ENCODE assay signal across 22 cellular contexts in the genomic region with DNA sequence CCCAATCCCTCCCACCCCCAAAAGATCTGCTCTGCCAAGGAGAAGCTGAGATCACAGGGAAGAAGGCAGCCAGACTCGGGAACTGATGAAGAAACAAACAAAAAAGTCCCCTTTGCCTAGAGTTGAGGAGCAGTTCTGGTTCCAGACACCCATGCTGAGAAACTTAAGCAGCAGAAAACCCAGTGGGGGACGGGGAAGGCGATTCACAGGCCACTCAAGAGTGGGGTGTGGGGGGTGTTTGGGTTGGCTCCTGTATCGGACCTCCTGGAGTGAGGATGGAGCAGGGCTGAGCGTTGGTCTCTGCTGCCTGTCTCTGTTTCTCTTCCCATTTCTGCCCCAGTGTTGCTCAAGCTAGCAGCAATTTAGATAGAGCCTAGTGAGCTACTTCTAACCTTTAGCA. TPM values are rescaled to one million over a fixed set of nuclear protein-coding genes. Genes with fewer than 3 reads are reported as not detected.
DNase-seq lines count a peak whose midpoint lies in the region; ATAC-seq, FAIRE-seq and TF ChIP-seq lines count a peak whose summit lies in the region.
"Had no signal": no experiment of that assay in that cellular context is flagged by ENCODE, and none has a peak within 500 bp of the region (broad histone marks: within the 10 kb centered on the region; RNA-seq: fewer than 3 reads in every experiment).

No MANE protein-coding gene starts in this region.

- H3K23ac ChIP-seq in IMR-90 (ENCODE audit: low read depth, low read length): no peak overlapping the region

- peak overlapping the region; percentile 3 for H3K27ac Mint-ChIP-seq in activated naive CD8-positive, alpha-beta T cell treated with anti-CD3 and anti-CD28 coated beads, Interleukin-2, amount 10 ng/mL, durations not matched to agents 7 days and 5 days
- H3K27ac Mint-ChIP-seq in activated naive CD8-positive, alpha-beta T cell treated with anti-CD3 and anti-CD28 coated beads for 36 hours: no peak overlapping the region

- peaks cover 6% of the 10 kb centered on the region for H3K36me3 Mint-ChIP-seq in activated naive CD8-positive, alpha-beta T cell treated with anti-CD3 and anti-CD28 coated beads, Interleukin-2, amount 10 ng/mL, durations not matched to agents 7 days and 5 days
- H3K36me3 Mint-ChIP-seq in activated naive CD8-positive, alpha-beta T cell treated with anti-CD3 and anti-CD28 coated beads for 36 hours: no peaks in the 10 kb centered on the region

- no peak overlapping the region for H3K56ac ChIP-seq in IMR-90 (ENCODE audit: extremely low read depth, insufficient read depth, low read length)

- peaks cover 41% of the 10 kb centered on the region for H3K4me1 Mint-ChIP-seq in activated naive CD8-positive, alpha-beta T cell treated with anti-CD3 and anti-CD28 coated beads, Interleukin-2, amount 10 ng/mL, durations not matched to agents 7 days and 5 days
- peaks cover 21% of the 10 kb centered on the region for H3K4me1 Mint-ChIP-seq in activated naive CD8-positive, alpha-beta T cell treated with anti-CD3 and anti-CD28 coated beads for 36 hours

- H4K8ac ChIP-seq in IMR-90 (ENCODE audit: low read depth in 2 of 2, low read length in 2 of 2): no peak overlapping the region

- H3K9me1 ChIP-seq in IMR-90 (ENCODE audit: insufficient read depth, low read length) (no peaks in the 10 kb centered on the region; the same call in 1 of the 2 replicates), K562 (ENCODE audit: control insufficient read depth, insufficient read depth, low read length) (no peaks in the 10 kb centered on the region)

- H4K91ac ChIP-seq in IMR-90 (ENCODE audit: insufficient read depth, low read depth, low read length): no peak overlapping the region

- H3K36me3 ChIP-seq in IMR-90 (ENCODE audit: control insufficient read depth, insufficient read depth, low read length) (no peaks in the 10 kb centered on the region), K562 (ENCODE audit: control insufficient read depth, insufficient read depth, low read length) (no peaks in the 10 kb centered on the region)
- H3K36me3 ChIP-seq: BE2C had no signal

- no peak overlapping the region for H2AK5ac ChIP-seq in IMR-90 (ENCODE audit: low read depth, low read length)

- H3K4me3 ChIP-seq in IMR-90 (ENCODE audit: insufficient read depth, low read depth, low read length) (no peak overlapping the region), K562 (no peak overlapping the region)
- H3K4me3 ChIP-seq: A549, SK-N-MC had no signal

- TF ChIP-seq CTCF in IMR-90 (conservative IDR thresholded peaks at IDR 0.05; ENCODE audit: low read depth, low read length): no peak
- no peak for TF ChIP-seq CTCF in K562 (IDR thresholded peaks at IDR 0.05 in 2 of 3, conservative IDR thresholded peaks at IDR 0.05 in 1 of 3; ENCODE audit: insufficient read depth in 2 of 3, low read depth in 1 of 3, low read length in 3 of 3)

- H2AK9ac ChIP-seq in IMR-90 (replicated peaks; ENCODE audit: low read depth, low read length, poor library complexity): no peak overlapping the region

- whole genome bisulfite sequencing in IMR-90 (ENCODE audit: extremely low coverage in 2 of 2, insufficient read length in 1 of 2), 2 experiments: no CpG with 5 or more reads among the region's 5 CpGs
- 46% methylated on average over 4 of the region's 5 CpGs for WGBS in K562 (ENCODE audit: insufficient coverage, low coverage, missing lambda C conversion rate)

- no peaks in the 10 kb centered on the region; the same call in 1 of the 2 replicates for H3K9me3 ChIP-seq in IMR-90 (ENCODE audit: control insufficient read depth, insufficient read depth, low read length)
- no peaks in the 10 kb centered on the region for H3K9me3 ChIP-seq in K562 (replicated peaks; ENCODE audit: control insufficient read depth, insufficient read depth, low read depth, low read length)
- H3K9me3 ChIP-seq: A549, BE2C had no signal

- dilution Hi-C loops in IMR-90 (cut with HindIII; ENCODE audit: low sequenced_read_pairs, unreplicated experiment): no loop called here

- no peak overlapping the region for H3K4me3 Mint-ChIP-seq in activated naive CD8-positive, alpha-beta T cell treated with anti-CD3 and anti-CD28 coated beads, Interleukin-2, amount 10 ng/mL, durations not matched to agents 7 days and 5 days
- no peak overlapping the region for H3K4me3 Mint-ChIP-seq in activated naive CD8-positive, alpha-beta T cell treated with anti-CD3 and anti-CD28 coated beads for 36 hours

- intact Hi-C loops in IMR-90 (cut with micrococcal nuclease) (no loop called here), K562 (cut with micrococcal nuclease) (no loop called here), sciatic nerve (cut with DNase I) (no loop called here)

- no peak overlapping the region for H3K14ac ChIP-seq in IMR-90 (replicated peaks; ENCODE audit: low read depth, low read length)

- H3K79me1 ChIP-seq in IMR-90 (ENCODE audit: low read depth in 1 of 2, low read length in 2 of 2): no peaks in the 10 kb centered on the region

- H3K18ac ChIP-seq in IMR-90 (ENCODE audit: low read depth, low read length): peak overlapping the region; percentile 18; the same call in 1 of the 2 replicates

- no peak overlapping the region for H2BK15ac ChIP-seq in IMR-90 (ENCODE audit: low read depth, low read length)

- no peak overlapping the region; the same call in 1 of the 2 replicates for H4K5ac ChIP-seq in IMR-90 (ENCODE audit: low read depth, low read length)

- no peak overlapping the region for H2BK20ac ChIP-seq in IMR-90 (ENCODE audit: low read depth, low read length)

- DNase-seq in activated naive CD8-positive, alpha-beta T cell treated with anti-CD3 and anti-CD28 coated beads, Interleukin-2, amount 10 ng/mL, durations not matched to agents 7 days and 5 days: no peak
- no peak for DNase-seq in activated naive CD8-positive, alpha-beta T cell treated with anti-CD3 and anti-CD28 coated beads for 36 hours
- DNase-seq in IMR-90 (no peak), K562 (ENCODE audit: extremely low read depth in 1 of 4, low spot score in 3 of 4) (no peak), sciatic nerve (ENCODE audit: low spot score) (no peak), occipital lobe (lab: John Stamatoyannopoulos, UW) (no peak)
- DNase-seq: BE2C, GF-D8, KG1, NCI-H1105 treated with DMSO at 0.1 percent for 48 hours, NCI-H187, NCI-H2107, NCI-H446 treated with DMSO at 0.1 percent for 48 hours, NCI-H526 treated with DMSO at 0.1 percent for 48 hours, PC-3, SHP77 treated with DMSO at 0.1 percent for 48 hours had no signal

- no peak overlapping the region for H3K27ac ChIP-seq in IMR-90 (ENCODE audit: insufficient read depth, low read length)
- no peak overlapping the region for H3K27ac ChIP-seq in K562 (ENCODE audit: extremely low read depth, low read depth, low read length)
- H3K27ac ChIP-seq: A549, SK-N-MC had no signal

- H3K27me3 Mint-ChIP-seq in activated naive CD8-positive, alpha-beta T cell treated with anti-CD3 and anti-CD28 coated beads, Interleukin-2, amount 10 ng/mL, durations not matched to agents 7 days and 5 days: peaks cover 5% of the 10 kb centered on the region
- no peaks in the 10 kb centered on the region for H3K27me3 Mint-ChIP-seq in activated naive CD8-positive, alpha-beta T cell treated with anti-CD3 and anti-CD28 coated beads for 36 hours

- H3K27me3 ChIP-seq in IMR-90 (ENCODE audit: control insufficient read depth, insufficient read depth, low read length): no peaks in the 10 kb centered on the region
- no peaks in the 10 kb centered on the region for H3K27me3 ChIP-seq in K562 (ENCODE audit: control insufficient read depth in 2 of 2, insufficient read depth in 2 of 2, low read length in 2 of 2)
- H3K27me3 ChIP-seq: BE2C had no signal

- no peak overlapping the region for H3K9ac ChIP-seq in IMR-90 (ENCODE audit: low read depth, low read length)
- no peak overlapping the region; a peak in 1 of 4 replicates for H3K9ac ChIP-seq in K562 (ENCODE audit: insufficient read depth in 1 of 2, low read depth in 2 of 2, low read length in 2 of 2)

- no peak for ATAC-seq in activated naive CD8-positive, alpha-beta T cell treated with anti-CD3 and anti-CD28 coated beads, Interleukin-2, amount 10 ng/mL, durations not matched to agents 7 days and 5 days (ENCODE audit: low read depth)
- no peak for ATAC-seq in IMR-90 (ENCODE audit: low read depth)
- peak; percentile 29 for ATAC-seq in K562
- peak; percentile 51 for ATAC-seq in sciatic nerve
- no peak for ATAC-seq in HG03439 (IDR thresholded peaks at IDR 0.05; ENCODE audit: unreplicated experiment)
- ATAC-seq: A549, PC-3 had no signal

- no peak for TF ChIP-seq RAD21 in IMR-90 (IDR thresholded peaks at IDR 0.05; ENCODE audit: low read length)
- no peak for TF ChIP-seq RAD21 in K562 (CRISPR knock-in tag; conservative IDR thresholded peaks at IDR 0.05 in 1 of 2, IDR thresholded peaks at IDR 0.05 in 1 of 2)

- H3K79me2 ChIP-seq in K562 (ENCODE audit: control insufficient read depth, insufficient read depth, low read length): no peaks in the 10 kb centered on the region

- H2AFZ ChIP-seq in IMR-90 (replicated peaks; ENCODE audit: low read length, poor library complexity) (no peak overlapping the region), K562 (ENCODE audit: low read depth, low read length) (peak overlapping the region; percentile 59)

- H2BK5ac ChIP-seq in IMR-90 (ENCODE audit: low read depth, low read length, poor library complexity, severe bottlenecking): no peak overlapping the region

- H4K20me1 ChIP-seq in IMR-90 (ENCODE audit: insufficient read depth, low read length) (no peaks in the 10 kb centered on the region), K562 (replicated peaks; ENCODE audit: control insufficient read depth, insufficient read depth, low read length) (no peaks in the 10 kb centered on the region)

- BruUV-seq in IMR-90 (replicated peaks; lab: Mats Ljungman, UMichigan) (no TSS peak), K562 (replicated peaks; lab: Mats Ljungman, UMichigan) (no TSS peak)

- TF ChIP-seq EP300 in K562 (IDR thresholded peaks at IDR 0.05; ENCODE audit: low read length): no peak

- no peak for FAIRE-seq in K562 (lab: Jason Lieb, UNC)
- FAIRE-seq: A549, D721Med had no signal

- H2BK120ac ChIP-seq in IMR-90 (ENCODE audit: low read depth, low read length): no peak overlapping the region

- H3K4me1 ChIP-seq in IMR-90 (ENCODE audit: control insufficient read depth, insufficient read depth, low read length) (peaks cover 2% of the 10 kb centered on the region; the same call in 1 of the 2 replicates), K562 (replicated peaks in 1 of 2; ENCODE audit: control insufficient read depth in 2 of 2, insufficient read depth in 2 of 2, low read length in 2 of 2) (peaks cover 0 to 14% of the 10 kb centered on the region in 2 experiments; a peak in 2 of 5 replicates)
- H3K4me1 ChIP-seq: A549, BE2C had no signal

- in situ Hi-C loops in IMR-90 (cut with MboI; ENCODE audit: low sequenced_read_pairs) (no loop called here), K562 (cut with MboI) (no loop called here)

- H3K4ac ChIP-seq in IMR-90 (ENCODE audit: low read depth, low read length): no peak overlapping the region

- TF ChIP-seq POLR2A in IMR-90 (IDR thresholded peaks at IDR 0.05; ENCODE audit: low read depth, low read length) (no peak), K562 (conservative IDR thresholded peaks at IDR 0.05) (no peak)

- POLR2A ChIA-PET in activated naive CD8-positive, alpha-beta T cell treated with anti-CD3 and anti-CD28 coated beads, Interleukin-2, amount 10 ng/mL, durations not matched to agents 7 days and 5 days (lab: Charles Lee): no interaction called here
- POLR2A ChIA-PET in IMR-90 (lab: Charles Lee; ENCODE audit: unreplicated experiment) (no interaction called here), K562 (lab: Yijun Ruan, JAX) (interaction anchor here (0.6 kb wide), 1 partner anchor 43 kb away, joined by 3 read pairs; no protein-coding TSS in a partner anchor)

- CTCF ChIA-PET in IMR-90 (lab: Yijun Ruan, JAX) (no interaction called here), K562 (lab: Yijun Ruan, JAX; ENCODE audit: low intra/inter-chr PET ratio) (no interaction called here)

- H3K9me3 Mint-ChIP-seq in activated naive CD8-positive, alpha-beta T cell treated with anti-CD3 and anti-CD28 coated beads, Interleukin-2, amount 10 ng/mL, durations not matched to agents 7 days and 5 days: peaks cover 3% of the 10 kb centered on the region
- no peaks in the 10 kb centered on the region for H3K9me3 Mint-ChIP-seq in activated naive CD8-positive, alpha-beta T cell treated with anti-CD3 and anti-CD28 coated beads for 36 hours

- H3K4me2 ChIP-seq in IMR-90 (ENCODE audit: low read depth, low read length): no peak overlapping the region
- no peak overlapping the region for H3K4me2 ChIP-seq in K562 (ENCODE audit: insufficient read depth, low read length)
- H3K4me2 ChIP-seq: A549 had no signal

RNA-seq across cellular contexts. Expression of gene TNP1, which starts 3.2 kb away (rescaled TPM):
- not detected for total RNA-seq in activated naive CD8-positive, alpha-beta T cell treated with anti-CD3 and anti-CD28 coated beads, Interleukin-2, amount 10 ng/mL, durations not matched to agents 7 days and 5 days
- total RNA-seq in activated naive CD8-positive, alpha-beta T cell treated with anti-CD3 and anti-CD28 coated beads for 36 hours: not detected
- total RNA-seq in IMR-90 (2012; rRNA removed) (not detected in 2 replicates), K562 (2014; rRNA removed) (not detected in 2 replicates), K562 (2014; rRNA removed; fragmentation: Illumina TruSeq; extraction: Trizol) (not detected in 2 replicates), K562 (2015; rRNA removed; fragmentation: Illumina TruSeq; extraction: Trizol) (not detected in 2 replicates), K562 (2021) (not detected in 2 replicates), sciatic nerve (not detected), occipital lobe (not detected)
- polyA plus RNA-seq in IMR-90 (2012; rRNA removed) (not detected in 2 replicates), K562 (2011; rRNA removed) (not detected in 2 replicates), K562 (2014; fragmentation: Illumina TruSeq; extraction: Trizol) (not detected in 2 replicates), K562 (2014; fragmentation: Nextera tagmentation; extraction: Ambion mirVana) (not detected), K562 (2014; rRNA removed) (not detected in 2 replicates)
- not detected in 2 replicates for polyA plus RNA-seq in IMR-90 (2012; cell fraction: cytosol; rRNA removed)
- not detected in 2 replicates for polyA plus RNA-seq in IMR-90 (2012; cell fraction: nucleus; rRNA removed; ENCODE audit: low replicate concordance)
- total RNA-seq in K562 (2011; cell fraction: chromatin; rRNA removed; ENCODE audit: low replicate concordance): not detected in 2 replicates
- total RNA-seq in K562 (2011; cell fraction: nucleolus; rRNA removed): not detected in 2 replicates
- total RNA-seq in K562 (2011; cell fraction: nucleoplasm; rRNA removed): not detected in 2 replicates
- polyA plus RNA-seq in K562 (2011; cell fraction: cytosol; rRNA removed): not detected in 2 replicates
- not detected in 2 replicates for polyA plus RNA-seq in K562 (2011; cell fraction: nucleus; rRNA removed)
- polyA plus RNA-seq in K562 (2012): not detected in 2 replicates
- not detected in 2 replicates for polyA minus RNA-seq in K562 (2011; rRNA and poly(A)+ RNA removed)
- polyA minus RNA-seq in K562 (2011; cell fraction: cytosol; rRNA and poly(A)+ RNA removed): not detected in 2 replicates
- not detected in 2 replicates for polyA minus RNA-seq in K562 (2011; cell fraction: nucleus; rRNA and poly(A)+ RNA removed)
- total RNA-seq: H4, PC-3, RPMI7951 had no signal
- polyA plus RNA-seq: A549 had no signal

Comparison
In these comparisons a context has a peak if more than half of its experiments do, and no peak if none do; other contexts are left out.
1. ATAC-seq: peak in K562 (single experiment) and sciatic nerve (single experiment); none in activated naive CD8-positive, alpha-beta T cell treated with anti-CD3 and anti-CD28 coated beads, Interleukin-2, amount 10 ng/mL, durations not matched to agents 7 days and 5 days (single experiment), IMR-90 (single experiment) and HG03439 (single experiment).